ENCODE assay signal across 16 cellular contexts in genomic region chr10:84337199-84337598, GRCh38. TPM values are rescaled to one million over a fixed set of nuclear protein-coding genes. Genes with fewer than 3 reads are reported as not detected.
A peak's percentile ranks its signal among the peaks of the same experiment; 100 is the strongest.
DNase-seq lines count a peak whose midpoint lies in the region; ATAC-seq and TF ChIP-seq lines count a peak whose summit lies in the region.
"Had no signal": no experiment of that assay in that cellular context is flagged by ENCODE, and none has a peak within 500 bp of the region (broad histone marks: within the 10 kb centered on the region; RNA-seq: fewer than 3 reads in every experiment).

No MANE protein-coding gene starts in this region.

- CTCF ChIA-PET in Panc1 (lab: Charles Lee): no interaction called here

- H3K27me3 ChIP-seq in Panc1 (ENCODE audit: control insufficient read depth, insufficient read depth, low read length) (no peaks in the 10 kb centered on the region), osteoblast (ENCODE audit: insufficient read depth, low read length) (no peaks in the 10 kb centered on the region), testis (no peaks in the 10 kb centered on the region)
- H3K27me3 ChIP-seq: BLaER1 treated with 17β-estradiol and CSF1 and Interleukin-3, amounts not matched to agents 10 nM and 100 nM had no signal

- DNase-seq in AG20443 (ENCODE audit: low spot score) (peak; percentile 44), Panc1 (ENCODE audit: low read depth, low spot score) (no peak), epithelial cell of prostate (ENCODE audit: low read depth, low spot score) (no peak), osteoblast (ENCODE audit: insufficient read length, low spot score, missing footprints) (peak; percentile 76), testis (no peak), epidermal melanocyte (ENCODE audit: insufficient read length, low spot score) (no peak)
- no peak for DNase-seq in naive thymus-derived CD8-positive, alpha-beta T cell
- DNase-seq: activated naive CD4-positive, alpha-beta T cell treated with Interleukin-2 at 50 U/mL for 16 hours; effector CD8-positive, alpha-beta T cell; H7; immature natural killer cell; NCI-H1048 had no signal

- no peak for TF ChIP-seq CTCF in Panc1 (IDR thresholded peaks at IDR 0.05)
- TF ChIP-seq CTCF in osteoblast (IDR thresholded peaks at IDR 0.05; ENCODE audit: extremely low read depth, low read depth, low read length): no peak
- no peak for TF ChIP-seq CTCF in testis (IDR thresholded peaks at IDR 0.05)

- H3K4me3 ChIP-seq in Panc1 (ENCODE audit: low read depth in 2 of 2, low read length in 2 of 2): no peak overlapping the region
- H3K4me3 ChIP-seq in osteoblast (ENCODE audit: insufficient read depth, low read length): no peak overlapping the region
- no peak overlapping the region for H3K4me3 ChIP-seq in testis
- H3K4me3 ChIP-seq: BLaER1 treated with 17β-estradiol and CSF1 and Interleukin-3, amounts not matched to agents 10 nM and 100 nM had no signal

- peaks cover 56% of the 10 kb centered on the region for H4K20me1 ChIP-seq in osteoblast (ENCODE audit: insufficient read depth, low read length)

- ATAC-seq in Panc1 (no peak), GM21723 (IDR thresholded peaks at IDR 0.05; ENCODE audit: unreplicated experiment) (no peak)
- ATAC-seq in naive thymus-derived CD8-positive, alpha-beta T cell: no peak
- ATAC-seq: stimulated activated effector memory CD8-positive, alpha-beta T cell treated with anti-CD3 and anti-CD28 coated beads, Interleukin-12 subunit alpha, Interleukin-12 subunit beta, amount 100 ng/mL, for 72 hours had no signal

- no peak overlapping the region for H3K27ac Mint-ChIP-seq in naive thymus-derived CD8-positive, alpha-beta T cell
- H3K27ac Mint-ChIP-seq: immature natural killer cell; stimulated activated effector memory CD8-positive, alpha-beta T cell treated with anti-CD3 and anti-CD28 coated beads, Interleukin-12 subunit alpha, Interleukin-12 subunit beta, amount 100 ng/mL, for 72 hours; type B pancreatic cell had no signal

- H3K36me3 ChIP-seq in Panc1 (ENCODE audit: control insufficient read depth, insufficient read depth, low read length) (no peaks in the 10 kb centered on the region), osteoblast (ENCODE audit: insufficient read depth, low read length) (no peaks in the 10 kb centered on the region), testis (ENCODE audit: low read depth, missing control alignments) (no peaks in the 10 kb centered on the region)

- no peaks in the 10 kb centered on the region for H3K27me3 Mint-ChIP-seq in naive thymus-derived CD8-positive, alpha-beta T cell
- H3K27me3 Mint-ChIP-seq: type B pancreatic cell had no signal

- peaks cover 91% of the 10 kb centered on the region for H3K79me2 ChIP-seq in osteoblast (ENCODE audit: insufficient read depth, low read length)

- H3K4me3 Mint-ChIP-seq in naive thymus-derived CD8-positive, alpha-beta T cell: no peak overlapping the region
- H3K4me3 Mint-ChIP-seq: immature natural killer cell; stimulated activated effector memory CD8-positive, alpha-beta T cell treated with anti-CD3 and anti-CD28 coated beads, Interleukin-12 subunit alpha, Interleukin-12 subunit beta, amount 100 ng/mL, for 72 hours; type B pancreatic cell had no signal

- H3K4me1 Mint-ChIP-seq in naive thymus-derived CD8-positive, alpha-beta T cell: peaks cover 22 to 49% (median 38%) of the 10 kb centered on the region in 4 donors

- intact Hi-C loops in Panc1 (cut with micrococcal nuclease; ENCODE audit: unreplicated experiment) (no loop called here), testis (cut with DNase I; ENCODE audit: low total_unique reads) (no loop called here)

- TSS peak; percentile 15 for BruUV-seq in Panc1 (replicated peaks; lab: Mats Ljungman, UMichigan)

- no peak overlapping the region for H3K27ac ChIP-seq in Panc1 (ENCODE audit: low read length)
- H3K27ac ChIP-seq in epithelial cell of prostate: peak overlapping the region; percentile 46
- H3K27ac ChIP-seq in osteoblast (ENCODE audit: low read depth, low read length): peak overlapping the region; percentile 43
- no peak overlapping the region for H3K27ac ChIP-seq in testis
- H3K27ac ChIP-seq: BLaER1 treated with 17β-estradiol and CSF1 and Interleukin-3, amounts not matched to agents 10 nM and 100 nM had no signal

- TF ChIP-seq POLR2A in testis (IDR thresholded peaks at IDR 0.05): no peak

- no peaks in the 10 kb centered on the region for H3K9me3 Mint-ChIP-seq in naive thymus-derived CD8-positive, alpha-beta T cell
- H3K9me3 Mint-ChIP-seq: immature natural killer cell; stimulated activated effector memory CD8-positive, alpha-beta T cell treated with anti-CD3 and anti-CD28 coated beads, Interleukin-12 subunit alpha, Interleukin-12 subunit beta, amount 100 ng/mL, for 72 hours; type B pancreatic cell had no signal

- POLR2A ChIA-PET in Panc1 (lab: Charles Lee): no interaction called here
- POLR2A ChIA-PET in naive thymus-derived CD8-positive, alpha-beta T cell (lab: Charles Lee): no interaction called here

- H3K36me3 Mint-ChIP-seq in naive thymus-derived CD8-positive, alpha-beta T cell: peaks cover 0 to 4% (median 1%) of the 10 kb centered on the region in 3 donors
- H3K36me3 Mint-ChIP-seq: immature natural killer cell, type B pancreatic cell had no signal

- 92 to 94% methylated on average over 3 of the region's 3 CpGs for WGBS in testis, 2 donors

- no peaks in the 10 kb centered on the region for H3K9me3 ChIP-seq in Panc1 (ENCODE audit: control insufficient read depth, insufficient read depth, low read depth, low read length)
- H3K9me3 ChIP-seq in osteoblast (ENCODE audit: low read depth, low read length): no peaks in the 10 kb centered on the region
- no peaks in the 10 kb centered on the region for H3K9me3 ChIP-seq in testis

- H3K4me2 ChIP-seq in osteoblast (ENCODE audit: insufficient read depth, low read length): peak overlapping the region; percentile 12
- H3K4me2 ChIP-seq: BLaER1 treated with 17β-estradiol and CSF1 and Interleukin-3, amounts not matched to agents 10 nM and 100 nM had no signal

- H3K4me1 ChIP-seq in Panc1 (ENCODE audit: control insufficient read depth, insufficient read depth, low read length): no peaks in the 10 kb centered on the region
- peaks cover 26% of the 10 kb centered on the region for H3K4me1 ChIP-seq in osteoblast (ENCODE audit: insufficient read depth, low read length)
- no peaks in the 10 kb centered on the region for H3K4me1 ChIP-seq in testis

- in situ Hi-C loops in Panc1 (cut with HindIII; ENCODE audit: low pct_unique_long_range_greater_than_20kb, low sequenced_read_pairs): no loop called here

- H2AFZ ChIP-seq in osteoblast (ENCODE audit: low read length): no peak overlapping the region

RNA-seq across cellular contexts. Expression of gene CCSER2, which starts 8.8 kb away (rescaled TPM):
- 63.7 TPM for total RNA-seq in Panc1 (2021; ENCODE audit: unreplicated experiment)
- 19.6 TPM for polyA plus RNA-seq in Panc1 (2012; ENCODE audit: insufficient read length)
- total RNA-seq in osteoblast: 56.0 and 58.3 TPM in 2 replicates
- total RNA-seq in testis: 100 to 1,000 TPM in 1 of 2 donors, 10 to 100 TPM in 1; 65.4 to 148 TPM
- polyA plus RNA-seq in testis (ENCODE audit: insufficient read depth, low read depth, low replicate concordance): 146 TPM
- 10 to 100 TPM; 95.1 to 95.5 TPM for total RNA-seq in naive thymus-derived CD8-positive, alpha-beta T cell
- 100 to 1,000 TPM in 1 of 3 donors, 10 to 100 TPM in 2; 70.4 to 109 (median 72.9) TPM for polyA plus RNA-seq in naive thymus-derived CD8-positive, alpha-beta T cell

Comparison
In these comparisons a context has a peak if more than half of its experiments do, and no peak if none do; other contexts are left out.
1. DNase-seq: peak in AG20443 (single experiment) and osteoblast (single experiment); none in Panc1 (single experiment), epithelial cell of prostate (single experiment), testis (single experiment), epidermal melanocyte (single experiment) and naive thymus-derived CD8-positive, alpha-beta T cell (0 of 10).
2. H3K27ac ChIP-seq: peak in epithelial cell of prostate (single experiment) and osteoblast (single experiment); none in Panc1 (single experiment) and testis (0 of 2).